12 cellular contexts compared by ENCODE assay signal in genomic region chr12:31890295-31891285, GRCh38.
DNase-seq lines count a peak whose midpoint lies in the region; ATAC-seq and TF ChIP-seq lines count a peak whose summit lies in the region.
"Had no signal": no experiment of that assay in that cellular context is flagged by ENCODE, and none has a peak within 500 bp of the region (broad histone marks: within the 10 kb centered on the region; RNA-seq: fewer than 3 reads in every experiment).

No MANE protein-coding gene starts in this region.

- H3K9me3 ChIP-seq in DND-41 (ENCODE audit: insufficient read depth, low read length, severe bottlenecking), result peaks cover 57% of the 10 kb centered on the region
- H3K9me3 ChIP-seq in Karpas-422 (ENCODE audit: low read length), result no peaks in the 10 kb centered on the region; the same call in 1 of the 2 replicates

- DNase-seq in DND-41, result peak; percentile 40
- DNase-seq in NOMO-1 treated with DMSO at 0.1 percent for 48 hours (lab: John Stamatoyannopoulos, UW; ENCODE audit: unreplicated experiment), result peak; percentile 73
- DNase-seq in glomerular visceral epithelial cell (ENCODE audit: extremely low spot score), result peak; percentile 37
- no peak for DNase-seq in globus pallidus (ENCODE audit: low spot score)
- DNase-seq in NCI-H1930 (lab: John Stamatoyannopoulos, UW), result no peak
- DNase-seq in Karpas-422, result no peak
- DNase-seq: GM23248, KG1, left colon had no signal

- TF ChIP-seq CTCF in DND-41 (IDR thresholded peaks at IDR 0.05; ENCODE audit: borderline replicate concordance, extremely low read depth, low read length, poor library complexity, severe bottlenecking), result no peak

- peaks cover 61% of the 10 kb centered on the region for H3K4me1 ChIP-seq in DND-41 (ENCODE audit: insufficient read depth, low read length)
- peaks cover 14% of the 10 kb centered on the region for H3K4me1 ChIP-seq in Karpas-422 (ENCODE audit: low read length)

- H3K9me2 ChIP-seq in Karpas-422 (replicated peaks; ENCODE audit: insufficient read depth, low read length), result no peaks in the 10 kb centered on the region

- H3K4me2 ChIP-seq in DND-41 (ENCODE audit: insufficient read depth, low read length), result peak overlapping the region; percentile 35
- H3K4me2 ChIP-seq in Karpas-422 (ENCODE audit: low read depth, low read length, poor library complexity, severe bottlenecking), result no peak overlapping the region

- no peaks in the 10 kb centered on the region for H3K79me2 ChIP-seq in DND-41 (ENCODE audit: insufficient read depth, low read length)
- no peaks in the 10 kb centered on the region for H3K79me2 ChIP-seq in Karpas-422 (ENCODE audit: low read length)

- H3K27ac ChIP-seq in DND-41 (ENCODE audit: low read length), result peak overlapping the region; percentile 89
- no peak overlapping the region for H3K27ac ChIP-seq in Karpas-422 (ENCODE audit: low read length)
- H3K27ac ChIP-seq: epithelial cell of prostate, GM23248 had no signal

- no peaks in the 10 kb centered on the region for H4K20me1 ChIP-seq in DND-41 (ENCODE audit: insufficient read depth, low read length)
- H4K20me1 ChIP-seq in Karpas-422 (ENCODE audit: insufficient read depth, low read depth, low read length), result no peaks in the 10 kb centered on the region

- peak; percentile 86 for ATAC-seq in DND-41 (ENCODE audit: insufficient read depth, low read depth)
- ATAC-seq in GM21619 (IDR thresholded peaks at IDR 0.05; ENCODE audit: unreplicated experiment), result peak; percentile 61
- no peak for ATAC-seq in HG02642 (IDR thresholded peaks at IDR 0.05; ENCODE audit: poor library complexity, unreplicated experiment)
- ATAC-seq: left colon had no signal

- H3K4me3 ChIP-seq in DND-41 (ENCODE audit: low read depth in 1 of 2, low read length in 2 of 2) (peak overlapping the region in 1 of 2 experiments; percentile 6; a peak in 1 of 4 replicates), Karpas-422 (ENCODE audit: low read length) (no peak overlapping the region)
- H3K4me3 ChIP-seq: GM23248 had no signal

- H3K36me3 ChIP-seq in DND-41 (ENCODE audit: insufficient read depth, low read length) (peaks cover 26% of the 10 kb centered on the region), Karpas-422 (ENCODE audit: insufficient read depth, low read length) (no peaks in the 10 kb centered on the region)

- peak overlapping the region; percentile 23 for H2AFZ ChIP-seq in DND-41 (ENCODE audit: low read depth, low read length)
- no peak overlapping the region for H2AFZ ChIP-seq in Karpas-422 (ENCODE audit: low read length)
- H2AFZ ChIP-seq: GM23248 had no signal

- H3K27me3 ChIP-seq in DND-41 (ENCODE audit: insufficient read depth, low read length, poor library complexity) (no peaks in the 10 kb centered on the region), Karpas-422 (ENCODE audit: low read length) (peaks cover 4% of the 10 kb centered on the region; the same call in 1 of the 2 replicates)

- peak overlapping the region; percentile 37 for H3K9ac ChIP-seq in DND-41 (ENCODE audit: low read depth, low read length)
- H3K9ac ChIP-seq in Karpas-422 (ENCODE audit: low read length), result no peak overlapping the region
- H3K9ac ChIP-seq: GM23248 had no signal

Comparison
In these comparisons a context has a peak if more than half of its experiments do, and no peak if none do; other contexts are left out.
1. DNase-seq: peak in DND-41 (single experiment), NOMO-1 treated with DMSO at 0.1 percent for 48 hours (single experiment) and glomerular visceral epithelial cell (single experiment); none in globus pallidus (single experiment), NCI-H1930 (0 of 2) and Karpas-422 (single experiment).